Comparison of ENCODE assay signal across 7 cellular contexts in the genomic region with DNA sequence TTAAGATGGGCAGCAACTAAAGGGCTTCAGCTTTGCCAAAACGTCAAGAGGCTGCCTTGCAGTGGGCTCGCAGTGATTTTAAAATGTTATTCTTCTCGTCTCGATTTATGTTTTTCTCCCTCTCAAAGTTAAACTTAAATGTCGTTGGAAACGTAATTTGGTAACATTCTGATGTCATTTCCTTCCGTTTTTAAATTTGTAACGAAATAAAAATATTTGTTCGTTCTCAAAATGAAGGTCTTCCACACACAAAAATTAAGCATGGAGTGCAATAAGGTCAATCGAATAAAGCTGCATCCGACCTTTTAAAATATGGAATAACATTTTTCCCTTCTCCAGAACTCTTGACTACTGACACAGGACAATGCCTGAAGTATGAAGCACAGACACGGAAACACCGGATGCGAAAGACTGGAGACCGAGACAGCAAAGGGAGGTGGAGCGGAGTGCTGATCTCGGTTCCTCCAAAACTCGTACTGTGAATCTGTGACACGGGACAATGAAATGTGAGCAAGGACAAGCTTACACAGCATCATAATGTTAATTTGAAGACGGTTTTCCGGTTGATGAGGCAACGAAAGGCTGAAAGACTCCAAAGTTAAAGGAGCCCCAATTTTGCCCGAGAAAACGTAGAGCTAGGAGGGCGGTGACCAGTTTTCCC. TPM values are rescaled to one million over a fixed set of nuclear protein-coding genes. Genes with fewer than 3 reads are reported as not detected.
DNase-seq lines count a peak whose midpoint lies in the region; ATAC-seq, FAIRE-seq and TF ChIP-seq lines count a peak whose summit lies in the region.

No MANE protein-coding gene starts in this region.

- no peaks in the 10 kb centered on the region for H3K9me3 ChIP-seq in mucosa of descending colon
- no peaks in the 10 kb centered on the region for H3K9me3 ChIP-seq in vagina

- TF ChIP-seq POLR2A in NB4 (IDR thresholded peaks at IDR 0.05; ENCODE audit: extremely low read depth, insufficient read length) (no peak), erythroblast (IDR thresholded peaks at IDR 0.05; ENCODE audit: low read length) (no peak), vagina (IDR thresholded peaks at IDR 0.05) (no peak)

- peak overlapping the region; percentile 97 for H3K27ac Mint-ChIP-seq in activated CD4-positive, alpha-beta T cell treated with anti-CD3 and anti-CD28 coated beads, Interleukin-2, amount 10 ng/mL, durations not matched to agents 7 days and 5 days

- H3K4me1 Mint-ChIP-seq in activated CD4-positive, alpha-beta T cell treated with anti-CD3 and anti-CD28 coated beads, Interleukin-2, amount 10 ng/mL, durations not matched to agents 7 days and 5 days, result peaks cover 51% of the 10 kb centered on the region

- TF ChIP-seq CTCF in NB4 (IDR thresholded peaks at IDR 0.05; ENCODE audit: low read depth, low read length) (no peak), mucosa of descending colon (IDR thresholded peaks at IDR 0.05) (no peak), vagina (IDR thresholded peaks at IDR 0.05) (no peak)

- POLR2A ChIA-PET in activated CD4-positive, alpha-beta T cell treated with anti-CD3 and anti-CD28 coated beads, Interleukin-2, amount 10 ng/mL, durations not matched to agents 7 days and 5 days (lab: Charles Lee), result interaction anchor here (0.6 kb wide), 1 partner anchor 16 kb away, joined by 3 read pairs; no protein-coding TSS in a partner anchor

- H3K4me3 ChIP-seq in NB4 (ENCODE audit: low read depth, low read length) (peak overlapping the region; percentile 79), mucosa of descending colon (peak overlapping the region; percentile 86), vagina (peak overlapping the region; percentile 92 to 97)

- FAIRE-seq in G401.6 (lab: Jason Lieb, UNC), result peak; percentile 67

- intact Hi-C loops in mucosa of descending colon (cut with DNase I, micrococcal nuclease), result no loop called here
- intact Hi-C loops in vagina (cut with DNase I), result no loop called here

- no peaks in the 10 kb centered on the region for H3K9me3 Mint-ChIP-seq in activated CD4-positive, alpha-beta T cell treated with anti-CD3 and anti-CD28 coated beads, Interleukin-2, amount 10 ng/mL, durations not matched to agents 7 days and 5 days

- DNase-seq in NB4 (ENCODE audit: low read depth), result peak; percentile 67
- peak; percentile 54 for DNase-seq in activated CD4-positive, alpha-beta T cell treated with anti-CD3 and anti-CD28 coated beads, Interleukin-2, amount 10 ng/mL, durations not matched to agents 7 days and 5 days
- peak; percentile 40 to 59 for DNase-seq in erythroblast (lab: John Stamatoyannopoulos, UW)
- DNase-seq in mucosa of descending colon, result peak in 1 of 3 donors; percentile 54
- DNase-seq in vagina (ENCODE audit: extremely low spot score in 2 of 2), result no peak

- CTCF ChIA-PET in activated CD4-positive, alpha-beta T cell treated with anti-CD3 and anti-CD28 coated beads, Interleukin-2, amount 10 ng/mL, durations not matched to agents 7 days and 5 days (lab: Charles Lee), result interaction anchor here (0.8 to 3.8 kb wide), 5 partner anchors 10 to 16 kb away, joined by 5 to 13 read pairs (median 6); no protein-coding TSS in a partner anchor

- H3K27ac ChIP-seq in vagina, result peak overlapping the region; percentile 90

- ATAC-seq in GM21723 (IDR thresholded peaks at IDR 0.05; ENCODE audit: unreplicated experiment) (peak; percentile 31), mucosa of descending colon (peak; percentile 60)

- H3K4me3 Mint-ChIP-seq in activated CD4-positive, alpha-beta T cell treated with anti-CD3 and anti-CD28 coated beads, Interleukin-2, amount 10 ng/mL, durations not matched to agents 7 days and 5 days, result peak overlapping the region; percentile 86

- H3K27me3 Mint-ChIP-seq in activated CD4-positive, alpha-beta T cell treated with anti-CD3 and anti-CD28 coated beads, Interleukin-2, amount 10 ng/mL, durations not matched to agents 7 days and 5 days, result peaks cover 17% of the 10 kb centered on the region

- H3K27me3 ChIP-seq in vagina, result no peaks in the 10 kb centered on the region

- no peaks in the 10 kb centered on the region for H3K36me3 ChIP-seq in mucosa of descending colon (ENCODE audit: low read depth)
- H3K36me3 ChIP-seq in vagina, result no peaks in the 10 kb centered on the region

- peaks cover 12% of the 10 kb centered on the region for H3K4me1 ChIP-seq in mucosa of descending colon (ENCODE audit: low read depth)
- H3K4me1 ChIP-seq in vagina, result peaks cover 38% of the 10 kb centered on the region

- peaks cover 19% of the 10 kb centered on the region for H3K36me3 Mint-ChIP-seq in activated CD4-positive, alpha-beta T cell treated with anti-CD3 and anti-CD28 coated beads, Interleukin-2, amount 10 ng/mL, durations not matched to agents 7 days and 5 days (ENCODE audit: low read depth)

RNA-seq across cellular contexts. Expression of a gene that starts 0.8 kb away (rescaled TPM):
- 10 to 100 TPM; 20.9 to 21.1 TPM for total RNA-seq in activated CD4-positive, alpha-beta T cell treated with anti-CD3 and anti-CD28 coated beads, Interleukin-2, amount 10 ng/mL, durations not matched to agents 7 days and 5 days
- total RNA-seq in mucosa of descending colon (10 to 100 TPM; 10.8 to 18.5 (median 13.7) TPM), vagina (14.0 TPM)

RNA-seq across cellular contexts. Expression of a gene that starts 15.0 kb away (rescaled TPM):
- total RNA-seq in activated CD4-positive, alpha-beta T cell treated with anti-CD3 and anti-CD28 coated beads, Interleukin-2, amount 10 ng/mL, durations not matched to agents 7 days and 5 days, result 10 to 100 TPM; 75.0 to 76.0 TPM
- total RNA-seq in mucosa of descending colon, result 10 to 100 TPM; 31.9 to 35.3 (median 32.8) TPM
- total RNA-seq in vagina, result 64.3 TPM

Comparison
In these comparisons a context has a peak if more than half of its experiments do, and no peak if none do; other contexts are left out.
1. DNase-seq: peak in NB4 (single experiment), activated CD4-positive, alpha-beta T cell treated with anti-CD3 and anti-CD28 coated beads, Interleukin-2, amount 10 ng/mL, durations not matched to agents 7 days and 5 days (single experiment) and erythroblast (2 of 2); none in vagina (0 of 2).
2. Peak in every context shown above with its lines, with median percentiles within 50 percentile points of each other: H3K4me3 ChIP-seq.